ENCODE assay signal across 11 cellular contexts in genomic region chr15:41806291-41807181, GRCh38. TPM values are rescaled to one million over a fixed set of nuclear protein-coding genes. Genes with fewer than 3 reads are reported as not detected.
A peak's percentile ranks its signal among the peaks of the same experiment; 100 is the strongest.
DNase-seq lines count a peak whose midpoint lies in the region; ATAC-seq and TF ChIP-seq lines count a peak whose summit lies in the region.
"Had no signal": no experiment of that assay in that cellular context is flagged by ENCODE, and none has a peak within 500 bp of the region (broad histone marks: within the 10 kb centered on the region; RNA-seq: fewer than 3 reads in every experiment).

No MANE protein-coding gene starts in this region.

- H3K36me3 ChIP-seq in muscle layer of colon (ENCODE audit: insufficient read depth, low read length), result peaks cover 9% of the 10 kb centered on the region
- H3K36me3 ChIP-seq in GM23248 (ENCODE audit: low read depth), result no peaks in the 10 kb centered on the region

- no peak overlapping the region for H2AFZ ChIP-seq in GM23248

- no peaks in the 10 kb centered on the region for H4K20me1 ChIP-seq in GM23248 (ENCODE audit: insufficient read depth)

- no peak overlapping the region for H3K4me2 ChIP-seq in GM23248 (ENCODE audit: unreplicated experiment)
- H3K4me2 ChIP-seq: KMS-11 had no signal

- TF ChIP-seq CTCF in choroid plexus epithelial cell (conservative IDR thresholded peaks at IDR 0.05; ENCODE audit: low read depth, low read length), result peak; percentile 7

- H3K27me3 ChIP-seq in muscle layer of colon (ENCODE audit: control insufficient read depth in 1 of 2, insufficient read depth in 2 of 2, low read length in 2 of 2) (no peaks in the 10 kb centered on the region), GM23248 (replicated peaks; ENCODE audit: insufficient read depth) (no peaks in the 10 kb centered on the region)

- in situ Hi-C loops in Caki2 (cut with HindIII; ENCODE audit: low pct_unique_long_range_greater_than_20kb, low sequenced_read_pairs), result no loop called here
- in situ Hi-C loops in GM23248 (cut with MboI), result no loop called here

- DNase-seq in Caki2 (ENCODE audit: low read depth) (peak; percentile 21), NCI-H1105 treated with DMSO at 0.1 percent for 48 hours (lab: John Stamatoyannopoulos, UW) (peak; percentile 18), choroid plexus epithelial cell (ENCODE audit: low read depth) (peak; percentile 34), GM23248 (no peak), NCI-H146 treated with DMSO at 0.1 percent for 48 hours (lab: John Stamatoyannopoulos, UW; ENCODE audit: unreplicated experiment) (no peak), T-helper 9 cell (no peak)
- DNase-seq: activated T-cell treated with anti-CD3 and anti-CD28 coated beads for 4 hours, dermis blood vessel endothelial cell had no signal

- H3K9me3 ChIP-seq in muscle layer of colon (ENCODE audit: low read length) (no peaks in the 10 kb centered on the region), GM23248 (ENCODE audit: low read depth) (no peaks in the 10 kb centered on the region)

- peaks cover 25% of the 10 kb centered on the region for H3K79me2 ChIP-seq in GM23248 (ENCODE audit: insufficient read depth)

- WGBS in GM23248 (ENCODE audit: low coverage in 1 of 2, low lambda C conversion rate in 2 of 2, missing lambda C conversion rate in 2 of 2), 2 experiments, result 93 to 97% methylated on average over 10 of the region's 10 CpGs

- H3K27ac ChIP-seq in muscle layer of colon (ENCODE audit: low read depth, low read length) (peak overlapping the region; percentile 75), GM23248 (no peak overlapping the region)
- H3K27ac ChIP-seq: KMS-11 had no signal

- H3F3A ChIP-seq in GM23248 (ENCODE audit: insufficient read depth), result peaks cover 10% of the 10 kb centered on the region; the same call in 1 of the 2 replicates

- H3K4me3 ChIP-seq in choroid plexus epithelial cell (ENCODE audit: low read depth, low read length) (no peak overlapping the region), muscle layer of colon (ENCODE audit: low read depth in 1 of 2, low read length in 2 of 2) (no peak overlapping the region), GM23248 (no peak overlapping the region)

- H3K9me2 ChIP-seq in GM23248 (ENCODE audit: insufficient read depth), result no peaks in the 10 kb centered on the region

- no peak for ATAC-seq in HG02588 (IDR thresholded peaks at IDR 0.05; ENCODE audit: unreplicated experiment)

- H3K4me1 ChIP-seq in muscle layer of colon (ENCODE audit: insufficient read depth, low read length) (peaks cover 32% of the 10 kb centered on the region), GM23248 (ENCODE audit: insufficient read depth) (peaks cover 19% of the 10 kb centered on the region)

- H3K9ac ChIP-seq in muscle layer of colon (ENCODE audit: low read length) (no peak overlapping the region), GM23248 (no peak overlapping the region)
- H3K9ac ChIP-seq: KMS-11 had no signal

RNA-seq across cellular contexts. Expression of gene JMJD7, which starts 21.4 kb away (rescaled TPM):
- total RNA-seq in Caki2 (2014; rRNA removed; shearing (Covaris generic); ENCODE audit: low replicate concordance), result 2.8 TPM in 1 of 2 replicates, not detected in the other
- 1.3 and 11.7 TPM in 2 replicates for total RNA-seq in GM23248 (2014; rRNA removed; shearing (Covaris generic))
- polyA plus RNA-seq in GM23248 (2016; fragmentation: Nextera tagmentation; extraction: Ambion mirVana), result 3.5 and 5.3 TPM in 2 replicates

RNA-seq across cellular contexts. Expression of gene PLA2G4B, which starts 32.1 kb away (rescaled TPM):
- total RNA-seq in Caki2 (2014; rRNA removed; shearing (Covaris generic); ENCODE audit: low replicate concordance), result not detected in 2 replicates
- total RNA-seq in GM23248 (2014; rRNA removed; shearing (Covaris generic)), result 1.4 TPM in 1 of 2 replicates, not detected in the other
- polyA plus RNA-seq in GM23248 (2016; fragmentation: Nextera tagmentation; extraction: Ambion mirVana), result 1.1 and 1.6 TPM in 2 replicates

RNA-seq across cellular contexts. Expression of gene MAPKBP1, which starts 32.3 kb away (rescaled TPM):
- total RNA-seq in Caki2 (2014; rRNA removed; shearing (Covaris generic); ENCODE audit: low replicate concordance), result 1.7 and 6.4 TPM in 2 replicates
- total RNA-seq in GM23248 (2014; rRNA removed; shearing (Covaris generic)), result 8.5 and 12.3 TPM in 2 replicates
- polyA plus RNA-seq in GM23248 (2016; fragmentation: Nextera tagmentation; extraction: Ambion mirVana), result 4.4 and 5.2 TPM in 2 replicates

Comparison
In these comparisons a context has a peak if more than half of its experiments do, and no peak if none do; other contexts are left out.
1. DNase-seq: peak in Caki2 (single experiment), NCI-H1105 treated with DMSO at 0.1 percent for 48 hours (single experiment) and choroid plexus epithelial cell (single experiment); none in GM23248 (single experiment), NCI-H146 treated with DMSO at 0.1 percent for 48 hours (single experiment) and T-helper 9 cell (single experiment).